ENCODE assay signal across 9 cellular contexts in the genomic region with DNA sequence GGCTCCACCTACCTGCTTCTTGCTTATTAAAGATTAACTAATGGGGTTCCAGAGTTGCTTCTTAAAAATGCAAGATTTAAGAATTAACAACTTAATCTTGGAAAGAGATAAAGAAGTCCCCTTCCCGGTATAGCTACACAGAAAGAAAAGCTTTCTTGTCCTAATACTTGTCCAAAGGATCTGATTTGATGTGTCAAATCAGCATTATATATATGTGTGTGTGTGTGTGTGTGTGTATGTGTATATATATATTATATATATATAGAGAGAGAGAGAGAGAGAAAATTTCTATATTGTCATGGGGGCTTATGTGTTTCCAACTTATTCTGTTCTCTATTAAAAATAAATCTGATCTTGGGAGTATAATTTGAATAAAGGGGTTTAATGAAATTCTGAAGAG. TPM values are rescaled to one million over a fixed set of nuclear protein-coding genes. Genes with fewer than 3 reads are reported as not detected.
DNase-seq lines count a peak whose midpoint lies in the region; ATAC-seq, FAIRE-seq and TF ChIP-seq lines count a peak whose summit lies in the region.
"Had no signal": no experiment of that assay in that cellular context is flagged by ENCODE, and none has a peak within 500 bp of the region (broad histone marks: within the 10 kb centered on the region; RNA-seq: fewer than 3 reads in every experiment).

No MANE protein-coding gene starts in this region.

- H3K23me2 ChIP-seq in H1 (ENCODE audit: low read depth, low read length) = peaks cover under 1% of the 10 kb centered on the region; the same call in 1 of the 2 replicates

- no peaks in the 10 kb centered on the region for H3K36me3 ChIP-seq in BLaER1 treated with 17β-estradiol and CSF1 and Interleukin-3, amounts not matched to agents 10 nM and 100 nM
- no peaks in the 10 kb centered on the region for H3K36me3 ChIP-seq in NT2/D1 (ENCODE audit: insufficient read depth, insufficient read length, low read length)
- no peaks in the 10 kb centered on the region for H3K36me3 ChIP-seq in H1 (ENCODE audit: control insufficient read depth in 2 of 4, insufficient read depth in 4 of 4, low read length in 3 of 4)
- H3K36me3 ChIP-seq in neuronal stem cell (replicated peaks in 1 of 2; ENCODE audit: control insufficient read depth in 2 of 2, insufficient read depth in 2 of 2, low read length in 2 of 2) = no peaks in the 10 kb centered on the region

- H2BK20ac ChIP-seq in H1 (ENCODE audit: low read length) = no peak overlapping the region

- H3K4ac ChIP-seq in H1 (replicated peaks; ENCODE audit: insufficient read length, low read depth, low read length) (no peak overlapping the region), neuronal stem cell (ENCODE audit: low read length) (no peak overlapping the region)

- TF ChIP-seq EP300 in H1 (IDR thresholded peaks at IDR 0.05; ENCODE audit: borderline replicate concordance in 1 of 2, low read depth in 2 of 2, low read length in 2 of 2) = no peak

- H2AFZ ChIP-seq in H1 (ENCODE audit: low read length) = peak overlapping the region; percentile 96; the same call in 1 of the 2 replicates
- peak overlapping the region; percentile 92 for H2AFZ ChIP-seq in neuronal stem cell (ENCODE audit: low read length)

- H3K56ac ChIP-seq in H1 (replicated peaks; ENCODE audit: insufficient read length, low read depth, low read length) = no peak overlapping the region

- H3K9ac ChIP-seq in BLaER1 treated with 17β-estradiol and CSF1 and Interleukin-3, amounts not matched to agents 10 nM and 100 nM = peak overlapping the region; percentile 72 to 88 (median 81)
- no peak overlapping the region for H3K9ac ChIP-seq in NT2/D1 (ENCODE audit: insufficient read length, low read depth)
- no peak overlapping the region for H3K9ac ChIP-seq in H1 (replicated peaks in 1 of 4; ENCODE audit: extremely low read depth in 1 of 4, low read depth in 3 of 4, low read length in 3 of 4)
- no peak overlapping the region for H3K9ac ChIP-seq in neuronal stem cell (ENCODE audit: low read depth, low read length, poor library complexity)

- H4K8ac ChIP-seq in H1 (ENCODE audit: extremely low read depth, insufficient read depth, low read length) (no peak overlapping the region), neuronal stem cell (ENCODE audit: low read depth, low read length) (no peak overlapping the region)

- H3K27ac ChIP-seq in BLaER1 treated with 17β-estradiol and CSF1 and Interleukin-3, amounts not matched to agents 10 nM and 100 nM = peak overlapping the region; percentile 5 to 83 (median 72); a peak in 18 of 22 replicates
- H3K27ac ChIP-seq in H1 (ENCODE audit: low read depth, low read length) (no peak overlapping the region), neuronal stem cell (replicated peaks; ENCODE audit: low read length) (no peak overlapping the region)

- no peak overlapping the region for H4K5ac ChIP-seq in H1 (ENCODE audit: insufficient read length, low read depth, low read length)

- no peak for FAIRE-seq in H1 (lab: Jason Lieb, UNC)

- no peak for TF ChIP-seq RAD21 in H1 (IDR thresholded peaks at IDR 0.05 in 1 of 2, conservative IDR thresholded peaks at IDR 0.05 in 1 of 2; ENCODE audit: low read depth in 2 of 2, low read length in 2 of 2)

- H2BK15ac ChIP-seq in H1 (ENCODE audit: low read length) (no peak overlapping the region), neuronal stem cell (ENCODE audit: low read length) (no peak overlapping the region)

- ATAC-seq in HG02981 (IDR thresholded peaks at IDR 0.05; ENCODE audit: unreplicated experiment) (no peak), GM21528 (IDR thresholded peaks at IDR 0.05; ENCODE audit: low FRiP score, unreplicated experiment) (no peak)

- CTCF ChIA-PET in H1 (lab: Charles Lee; ENCODE audit: partially characterized antibody) = interaction anchor here (1.5 to 1.9 kb wide), 3 partner anchors 11 to 192 kb away, joined by 4 to 8 read pairs (median 5); no protein-coding TSS in a partner anchor

- no peak for TF ChIP-seq POLR2A in H1 (IDR thresholded peaks at IDR 0.05; ENCODE audit: control extremely low read depth in 1 of 2, low read depth in 2 of 2, low read length in 2 of 2)

- H4K91ac ChIP-seq in H1 (replicated peaks; ENCODE audit: insufficient read length, low read length) = no peak overlapping the region
- H4K91ac ChIP-seq in neuronal stem cell (ENCODE audit: low read depth, low read length, poor library complexity) = no peak overlapping the region

- TF ChIP-seq CTCF in H1 (IDR thresholded peaks at IDR 0.05; ENCODE audit: control extremely low read depth in 1 of 3, insufficient read depth in 1 of 3, low read depth in 1 of 3, low read length in 3 of 3) = no peak

- H4K20me1 ChIP-seq in BLaER1 treated with 17β-estradiol and CSF1 and Interleukin-3, amounts not matched to agents 10 nM and 100 nM = no peaks in the 10 kb centered on the region
- no peaks in the 10 kb centered on the region for H4K20me1 ChIP-seq in H1 (replicated peaks in 1 of 2; ENCODE audit: control insufficient read depth in 1 of 2, insufficient read depth in 2 of 2, low read length in 2 of 2)

- H2BK12ac ChIP-seq in H1 (ENCODE audit: low read depth, low read length) (no peak overlapping the region), neuronal stem cell (ENCODE audit: low read length) (no peak overlapping the region)

- no peaks in the 10 kb centered on the region for H3K79me2 ChIP-seq in H1 (ENCODE audit: control insufficient read depth in 1 of 2, insufficient read depth in 2 of 2, low read length in 2 of 2)

- H3K18ac ChIP-seq in H1 (ENCODE audit: extremely low read depth, low read length) = no peak overlapping the region
- H3K18ac ChIP-seq in neuronal stem cell (ENCODE audit: low read length) = no peak overlapping the region

- peak overlapping the region; percentile 55 to 78 (median 72) for H3K4me3 ChIP-seq in BLaER1 treated with 17β-estradiol and CSF1 and Interleukin-3, amounts not matched to agents 10 nM and 100 nM
- peak overlapping the region; percentile 53 for H3K4me3 ChIP-seq in NT2/D1 (ENCODE audit: insufficient read length, low read depth)
- H3K4me3 ChIP-seq in H1 (ENCODE audit: extremely low read depth in 1 of 4, insufficient read depth in 2 of 4, low read depth in 3 of 4, low read length in 4 of 4) = peak overlapping the region; percentile 73 to 96 (median 93)
- H3K4me3 ChIP-seq in neuronal stem cell (ENCODE audit: low read length in 2 of 2) = peak overlapping the region in 1 of 2 donors; percentile 62

- no peaks in the 10 kb centered on the region for H3K27me3 ChIP-seq in BLaER1 treated with 17β-estradiol and CSF1 and Interleukin-3, amounts not matched to agents 10 nM and 100 nM
- no peaks in the 10 kb centered on the region for H3K27me3 ChIP-seq in NT2/D1 (ENCODE audit: insufficient read depth, insufficient read length)
- no peaks in the 10 kb centered on the region for H3K27me3 ChIP-seq in H1 (replicated peaks in 1 of 4; ENCODE audit: control insufficient read depth in 3 of 4, extremely low read depth in 1 of 4, insufficient read depth in 3 of 4, low read length in 3 of 4)
- H3K27me3 ChIP-seq in neuronal stem cell (ENCODE audit: control insufficient read depth in 3 of 3, insufficient read depth in 3 of 3, low read depth in 1 of 3, low read length in 3 of 3) = peaks cover 0 to 4% (median 0%) of the 10 kb centered on the region in 3 experiments

- H3K79me1 ChIP-seq in H1 (ENCODE audit: low read depth, low read length) (no peaks in the 10 kb centered on the region), neuronal stem cell (ENCODE audit: low read depth, low read length) (no peaks in the 10 kb centered on the region)

- H2AK5ac ChIP-seq in H1 (ENCODE audit: low read depth, low read length) (no peak overlapping the region), neuronal stem cell (ENCODE audit: low read depth, low read length) (no peak overlapping the region)

- H3K14ac ChIP-seq in H1 (ENCODE audit: insufficient read length) (no peak overlapping the region), neuronal stem cell (ENCODE audit: low read length) (no peak overlapping the region)

- POLR2A ChIA-PET in H1 (lab: Charles Lee; ENCODE audit: partially characterized antibody) = interaction anchor here (0.9 to 5.6 kb wide), 8 partner anchors 8 to 613 kb away, joined by 3 to 36 read pairs (median 4); a partner anchor contains a TSS

- H3K4me1 ChIP-seq in BLaER1 treated with 17β-estradiol and CSF1 and Interleukin-3, amounts not matched to agents 10 nM and 100 nM = peaks cover 29 to 49% (median 44%) of the 10 kb centered on the region in 10 experiments
- H3K4me1 ChIP-seq in NT2/D1 (ENCODE audit: insufficient read depth, insufficient read length) (peaks cover 2% of the 10 kb centered on the region), H1 (replicated peaks in 1 of 4; ENCODE audit: control insufficient read depth in 3 of 4, insufficient read depth in 4 of 4, low read length in 3 of 4) (peaks cover 0 to 7% (median 3%) of the 10 kb centered on the region in 4 experiments; a peak in 4 of 7 replicates), neuronal stem cell (ENCODE audit: control insufficient read depth in 2 of 2, insufficient read depth in 1 of 2, low read depth in 1 of 2, low read length in 2 of 2) (peaks cover 0 to 3% of the 10 kb centered on the region in 2 donors)

- H3K23ac ChIP-seq in H1 (ENCODE audit: insufficient read length) (no peak overlapping the region), neuronal stem cell (ENCODE audit: low read depth, low read length, poor library complexity) (no peak overlapping the region)

- H2BK5ac ChIP-seq in H1 (ENCODE audit: low read depth, low read length) (no peak overlapping the region), neuronal stem cell (ENCODE audit: low read length) (no peak overlapping the region)

- H2BK120ac ChIP-seq in H1 (replicated peaks; ENCODE audit: low read depth, low read length) = no peak overlapping the region
- H2BK120ac ChIP-seq in neuronal stem cell (ENCODE audit: low read depth, low read length) = no peak overlapping the region

- no peak for DNase-seq in NT2/D1 (ENCODE audit: low read depth, low spot score)
- no peak for DNase-seq in H1 (ENCODE audit: low read depth in 1 of 2, low spot score in 2 of 2)
- no peak for DNase-seq in neuronal stem cell (ENCODE audit: low spot score)
- DNase-seq in kidney tubule cell (ENCODE audit: low spot score) = no peak
- DNase-seq in H4 (ENCODE audit: low spot score) = no peak

- H3K4me2 ChIP-seq in BLaER1 treated with 17β-estradiol and CSF1 and Interleukin-3, amounts not matched to agents 10 nM and 100 nM = peak overlapping the region; percentile 69 to 96 (median 91)
- peak overlapping the region; percentile 63 to 65; a peak in 3 of 4 replicates for H3K4me2 ChIP-seq in H1 (ENCODE audit: insufficient read depth in 1 of 2, low read depth in 2 of 2, low read length in 2 of 2)
- H3K4me2 ChIP-seq in neuronal stem cell (ENCODE audit: insufficient read depth, low read length, poor library complexity, severe bottlenecking) = no peak overlapping the region

- H3K9me3 ChIP-seq in BLaER1 treated with 17β-estradiol and CSF1 and Interleukin-3, amounts not matched to agents 10 nM and 100 nM (replicated peaks in 1 of 11) = no peaks in the 10 kb centered on the region
- H3K9me3 ChIP-seq in NT2/D1 (ENCODE audit: insufficient read depth, low read length) (no peaks in the 10 kb centered on the region), H1 (ENCODE audit: insufficient read depth in 2 of 2, low read depth in 1 of 2, low read length in 1 of 2) (no peaks in the 10 kb centered on the region), neuronal stem cell (replicated peaks in 1 of 2; ENCODE audit: control insufficient read depth in 2 of 2, insufficient read depth in 1 of 2, low read depth in 1 of 2, low read length in 2 of 2) (no peaks in the 10 kb centered on the region)

- WGBS in H1 (ENCODE audit: extremely low coverage in 1 of 2, insufficient coverage in 1 of 2, insufficient read length in 1 of 2, insufficient replicate concordance in 2 of 2, low coverage in 1 of 2, low lambda C conversion rate in 2 of 2, missing lambda C conversion rate in 1 of 2), 2 experiments = 8% methylated on average over 1 of the region's 1 CpG; no CpG with 5 or more reads in 1 of the 2 experiments
- WGBS in neuronal stem cell (ENCODE audit: extremely low coverage in 2 of 2, insufficient read length in 2 of 2, insufficient replicate concordance in 1 of 2), 2 donors = no CpG with 5 or more reads among the region's 1 CpG

RNA-seq across cellular contexts. Expression of a gene that starts 4.6 kb away (rescaled TPM):
- total RNA-seq in H1 (2021; fragmentation: NEBNext Ultra II Directional; extraction: Animal tissue kit (Norgen Biotek cat#: 25700)) = 61.9 and 66.4 TPM in 2 replicates
- 18.3 and 23.4 TPM in 2 replicates for polyA plus RNA-seq in H1 (2011; rRNA removed)
- 36.0 TPM for polyA plus RNA-seq in H1 (2011; cell fraction: cytosol; rRNA removed)
- 10.5 TPM for polyA plus RNA-seq in H1 (2011; cell fraction: nucleus; rRNA removed)
- polyA plus RNA-seq in H1 (2012, experiment 1 of 2) = 47.5 to 70.6 TPM (median 56.2 TPM) in 4 replicates
- polyA plus RNA-seq in H1 (2012, experiment 2 of 2) = 12.3 TPM
- 31.2 TPM for polyA plus RNA-seq in H1 (2013, experiment 1 of 2)
- 33.0 TPM for polyA plus RNA-seq in H1 (2013, experiment 2 of 2)
- polyA minus RNA-seq in H1 (2011; rRNA and poly(A)+ RNA removed) = 26.4 and 39.0 TPM in 2 replicates
- polyA minus RNA-seq in H1 (2011; cell fraction: cytosol; rRNA and poly(A)+ RNA removed) = 23.9 TPM
- polyA minus RNA-seq in H1 (2011; cell fraction: nucleus; rRNA and poly(A)+ RNA removed) = 10.3 TPM
- polyA plus RNA-seq in neuronal stem cell (2013, experiment 1 of 2) = 47.8 TPM
- 44.3 TPM for polyA plus RNA-seq in neuronal stem cell (2013, experiment 2 of 2)
- 88.8 and 104 TPM in 2 replicates for total RNA-seq in H4 (2014; rRNA removed; shearing (Covaris generic))

RNA-seq across cellular contexts. Expression of a gene that starts 33.4 kb away (rescaled TPM):
- total RNA-seq in H1 (2021; fragmentation: NEBNext Ultra II Directional; extraction: Animal tissue kit (Norgen Biotek cat#: 25700)) = 0.28 and 0.55 TPM in 2 replicates
- polyA plus RNA-seq in H1 (2011; rRNA removed) = 0.22 and 0.35 TPM in 2 replicates
- 0.30 TPM for polyA plus RNA-seq in H1 (2011; cell fraction: cytosol; rRNA removed)
- polyA plus RNA-seq in H1 (2011; cell fraction: nucleus; rRNA removed) = 0.21 TPM
- polyA plus RNA-seq in H1 (2012, experiment 1 of 2) = 0.23 to 0.55 TPM (median 0.37 TPM) in 4 replicates
- polyA plus RNA-seq in H1 (2012, experiment 2 of 2) = 0.26 TPM
- polyA plus RNA-seq in H1 (2013, experiment 1 of 2) = 0.51 TPM
- polyA plus RNA-seq in H1 (2013, experiment 2 of 2) = 0.63 TPM
- polyA minus RNA-seq in H1 (2011; rRNA and poly(A)+ RNA removed) = 0.10 and 0.32 TPM in 2 replicates
- polyA minus RNA-seq in H1 (2011; cell fraction: cytosol; rRNA and poly(A)+ RNA removed) = not detected
- polyA minus RNA-seq in H1 (2011; cell fraction: nucleus; rRNA and poly(A)+ RNA removed) = 0.30 TPM
- polyA plus RNA-seq in neuronal stem cell (2013, experiment 1 of 2) = 0.04 TPM
- polyA plus RNA-seq in neuronal stem cell (2013, experiment 2 of 2) = 0.04 TPM
- total RNA-seq in H4 (2014; rRNA removed; shearing (Covaris generic)) = not detected in 2 replicates
- polyA plus RNA-seq: esophagus had no signal

Comparison
In these comparisons a context has a peak if more than half of its experiments do, and no peak if none do; other contexts are left out.
1. H3K27ac ChIP-seq: peak in BLaER1 treated with 17β-estradiol and CSF1 and Interleukin-3, amounts not matched to agents 10 nM and 100 nM (11 of 11); none in H1 (single experiment) and neuronal stem cell (single experiment).
2. H3K9ac ChIP-seq: peak in BLaER1 treated with 17β-estradiol and CSF1 and Interleukin-3, amounts not matched to agents 10 nM and 100 nM (11 of 11); none in NT2/D1 (single experiment), H1 (0 of 4) and neuronal stem cell (single experiment).